ENCODE assay signal across 2 cellular contexts in the genomic region with DNA sequence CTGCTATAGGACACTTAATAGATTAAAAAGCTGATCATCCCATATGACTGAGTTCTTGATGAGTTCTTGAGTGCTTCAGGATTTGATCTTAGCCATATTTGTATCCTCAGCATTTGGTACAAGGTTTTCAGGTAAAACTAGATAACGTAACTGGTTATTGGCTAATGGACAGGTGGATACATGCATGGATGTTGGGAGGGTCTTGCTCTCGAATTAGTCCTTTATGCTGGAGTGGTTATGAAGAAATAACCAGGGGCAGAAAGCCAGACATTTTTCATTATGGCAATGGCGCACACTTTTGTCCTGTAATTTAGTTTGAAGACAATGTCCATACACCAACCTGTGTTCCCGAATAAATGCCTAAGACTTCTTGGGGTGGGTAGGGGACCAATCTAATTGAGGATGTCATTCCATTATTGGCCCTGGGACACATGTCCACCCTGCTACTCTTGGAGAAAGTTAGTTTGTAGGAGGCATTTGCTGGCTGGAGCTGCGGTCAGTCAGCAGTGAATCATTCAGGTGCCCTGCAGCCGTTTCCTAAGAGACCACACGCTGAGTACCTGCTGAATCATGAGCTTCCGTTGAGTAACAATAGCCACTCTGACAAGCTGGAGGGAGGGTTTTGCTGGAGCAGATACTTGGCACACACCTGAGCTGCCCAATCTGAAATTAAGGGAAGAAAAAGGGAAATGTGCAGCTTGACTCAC.
TF ChIP-seq lines count a peak whose summit lies in the region.

No MANE protein-coding gene starts in this region.

TF ChIP-seq in SK-N-SH, 30 proteins besides CTCF, POLR2A, EP300 and RAD21 (continued from another document):
- TF ChIP-seq, protein P1, sequence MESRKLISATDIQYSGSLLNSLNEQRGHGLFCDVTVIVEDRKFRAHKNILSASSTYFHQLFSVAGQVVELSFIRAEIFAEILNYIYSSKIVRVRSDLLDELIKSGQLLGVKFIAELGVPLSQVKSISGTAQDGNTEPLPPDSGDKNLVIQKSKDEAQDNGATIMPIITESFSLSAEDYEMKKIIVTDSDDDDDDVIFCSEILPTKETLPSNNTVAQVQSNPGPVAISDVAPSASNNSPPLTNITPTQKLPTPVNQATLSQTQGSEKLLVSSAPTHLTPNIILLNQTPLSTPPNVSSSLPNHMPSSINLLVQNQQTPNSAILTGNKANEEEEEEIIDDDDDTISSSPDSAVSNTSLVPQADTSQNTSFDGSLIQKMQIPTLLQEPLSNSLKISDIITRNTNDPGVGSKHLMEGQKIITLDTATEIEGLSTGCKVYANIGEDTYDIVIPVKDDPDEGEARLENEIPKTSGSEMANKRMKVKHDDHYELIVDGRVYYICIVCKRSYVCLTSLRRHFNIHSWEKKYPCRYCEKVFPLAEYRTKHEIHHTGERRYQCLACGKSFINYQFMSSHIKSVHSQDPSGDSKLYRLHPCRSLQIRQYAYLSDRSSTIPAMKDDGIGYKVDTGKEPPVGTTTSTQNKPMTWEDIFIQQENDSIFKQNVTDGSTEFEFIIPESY (IDR thresholded peaks at IDR 0.05; ENCODE audit: borderline replicate concordance, low read depth) = no peak
- peak; percentile 28; the same call in 1 of the 2 replicates for TF ChIP-seq NFIC (IDR thresholded peaks at IDR 0.05; ENCODE audit: borderline replicate concordance)
TF ChIP-seq in SK-N-SH: peak in this region for 5.

TF ChIP-seq in SK-N-SH treated with all-trans-retinoic acid at 6 μM for 48 hours, 23 proteins besides CTCF, POLR2A, EP300 and RAD21 (continued from another document):
- TF ChIP-seq, protein P2, sequence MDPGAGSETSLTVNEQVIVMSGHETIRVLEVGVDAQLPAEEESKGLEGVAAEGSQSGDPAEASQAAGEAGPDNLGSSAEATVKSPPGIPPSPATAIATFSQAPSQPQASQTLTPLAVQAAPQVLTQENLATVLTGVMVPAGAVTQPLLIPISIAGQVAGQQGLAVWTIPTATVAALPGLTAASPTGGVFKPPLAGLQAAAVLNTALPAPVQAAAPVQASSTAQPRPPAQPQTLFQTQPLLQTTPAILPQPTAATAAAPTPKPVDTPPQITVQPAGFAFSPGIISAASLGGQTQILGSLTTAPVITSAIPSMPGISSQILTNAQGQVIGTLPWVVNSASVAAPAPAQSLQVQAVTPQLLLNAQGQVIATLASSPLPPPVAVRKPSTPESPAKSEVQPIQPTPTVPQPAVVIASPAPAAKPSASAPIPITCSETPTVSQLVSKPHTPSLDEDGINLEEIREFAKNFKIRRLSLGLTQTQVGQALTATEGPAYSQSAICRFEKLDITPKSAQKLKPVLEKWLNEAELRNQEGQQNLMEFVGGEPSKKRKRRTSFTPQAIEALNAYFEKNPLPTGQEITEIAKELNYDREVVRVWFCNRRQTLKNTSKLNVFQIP (CRISPR knock-in tag; IDR thresholded peaks at IDR 0.05; ENCODE audit: borderline replicate concordance, low read depth) = no peak
- TF ChIP-seq TOX (CRISPR knock-in tag; IDR thresholded peaks at IDR 0.05; ENCODE audit: borderline replicate concordance) = no peak
- no peak for TF ChIP-seq ZNF70 (CRISPR knock-in tag; IDR thresholded peaks at IDR 0.05)
- TF ChIP-seq BACH2 (CRISPR knock-in tag; IDR thresholded peaks at IDR 0.05; ENCODE audit: borderline replicate concordance) = no peak
- TF ChIP-seq TCF4 (CRISPR knock-in tag; IDR thresholded peaks at IDR 0.05; ENCODE audit: borderline replicate concordance) = no peak
- TF ChIP-seq GLIS3 (CRISPR knock-in tag; IDR thresholded peaks at IDR 0.05) = no peak
- TF ChIP-seq, protein P3, sequence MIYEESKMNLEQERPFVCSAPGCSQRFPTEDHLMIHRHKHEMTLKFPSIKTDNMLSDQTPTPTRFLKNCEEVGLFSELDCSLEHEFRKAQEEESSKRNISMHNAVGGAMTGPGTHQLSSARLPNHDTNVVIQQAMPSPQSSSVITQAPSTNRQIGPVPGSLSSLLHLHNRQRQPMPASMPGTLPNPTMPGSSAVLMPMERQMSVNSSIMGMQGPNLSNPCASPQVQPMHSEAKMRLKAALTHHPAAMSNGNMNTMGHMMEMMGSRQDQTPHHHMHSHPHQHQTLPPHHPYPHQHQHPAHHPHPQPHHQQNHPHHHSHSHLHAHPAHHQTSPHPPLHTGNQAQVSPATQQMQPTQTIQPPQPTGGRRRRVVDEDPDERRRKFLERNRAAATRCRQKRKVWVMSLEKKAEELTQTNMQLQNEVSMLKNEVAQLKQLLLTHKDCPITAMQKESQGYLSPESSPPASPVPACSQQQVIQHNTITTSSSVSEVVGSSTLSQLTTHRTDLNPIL (CRISPR knock-in tag; IDR thresholded peaks at IDR 0.05; ENCODE audit: low read depth) = no peak
